Comparison of ENCODE assay signal across 13 cellular contexts in genomic region chrX:104105863-104106262, GRCh38. TPM values are rescaled to one million over a fixed set of nuclear protein-coding genes. Genes with fewer than 3 reads are reported as not detected.
"Had no signal": no experiment of that assay in that cellular context is flagged by ENCODE, and none has a peak within 500 bp of the region (broad histone marks: within the 10 kb centered on the region; RNA-seq: fewer than 3 reads in every experiment).

No MANE protein-coding gene starts in this region.

- H3K27me3 Mint-ChIP-seq: activated CD4-positive, alpha-beta memory T cell treated with anti-CD3 and anti-CD28 coated beads, Interleukin-2, amount 10 ng/mL, durations not matched to agents 7 days and 5 days; activated CD4-positive, alpha-beta T cell treated with anti-CD3 and anti-CD28 coated beads for 36 hours; stimulated activated memory B cell treated with anti-CD40 and anti-IgM and Interleukin-4, amounts not matched to agents 10 μg/mL and 1 μg/mL and 100 μg/mL, for 72 hours had no signal

- H3K27me3 ChIP-seq: esophagus squamous epithelium, uterus had no signal

- H3K27ac ChIP-seq: adrenal gland, esophagus squamous epithelium, parathyroid adenoma, tibial nerve, uterus had no signal

- H3K9me3 ChIP-seq: adrenal gland, esophagus squamous epithelium, tibial nerve, uterus had no signal

- H3K36me3 Mint-ChIP-seq: activated naive CD4-positive, alpha-beta T cell treated with anti-CD3 and anti-CD28 coated beads, Interleukin-2, amount 10 ng/mL, durations not matched to agents 7 days and 5 days; stimulated activated memory B cell treated with anti-CD40 and anti-IgM and Interleukin-4, amounts not matched to agents 10 μg/mL and 1 μg/mL and 100 μg/mL, for 72 hours had no signal

- H3K4me1 ChIP-seq: adrenal gland, esophagus squamous epithelium, parathyroid adenoma, tibial nerve, uterus had no signal

- H3K36me3 ChIP-seq: adrenal gland, esophagus squamous epithelium, tibial nerve, uterus had no signal

- H3K4me3 ChIP-seq: adrenal gland, esophagus squamous epithelium, tibial nerve, uterus had no signal

- H3K9me3 Mint-ChIP-seq: activated CD4-positive, alpha-beta memory T cell treated with anti-CD3 and anti-CD28 coated beads, Interleukin-2, amount 10 ng/mL, durations not matched to agents 7 days and 5 days; activated naive CD4-positive, alpha-beta T cell treated with anti-CD3 and anti-CD28 coated beads, Interleukin-2, amount 10 ng/mL, durations not matched to agents 7 days and 5 days; activated T-cell treated with anti-CD3 and anti-CD28 coated beads, Interleukin-2, amount 50 U/mL, for 24 hours; stimulated activated memory B cell treated with anti-CD40 and anti-IgM and Interleukin-4, amounts not matched to agents 10 μg/mL and 1 μg/mL and 100 μg/mL, for 72 hours had no signal

- H3K27ac Mint-ChIP-seq: activated CD4-positive, alpha-beta memory T cell treated with anti-CD3 and anti-CD28 coated beads, Interleukin-2, amount 10 ng/mL, durations not matched to agents 7 days and 5 days; activated CD4-positive, alpha-beta T cell treated with anti-CD3 and anti-CD28 coated beads for 36 hours; activated naive CD4-positive, alpha-beta T cell treated with anti-CD3 and anti-CD28 coated beads, Interleukin-2, amount 10 ng/mL, durations not matched to agents 7 days and 5 days; activated T-cell treated with anti-CD3 and anti-CD28 coated beads, Interleukin-2, amount 50 U/mL, for 24 hours; stimulated activated memory B cell treated with anti-CD40 and anti-IgM and Interleukin-4, amounts not matched to agents 10 μg/mL and 1 μg/mL and 100 μg/mL, for 72 hours had no signal

- DNase-seq: activated CD4-positive, alpha-beta memory T cell treated with anti-CD3 and anti-CD28 coated beads, Interleukin-2, amount 10 ng/mL, durations not matched to agents 7 days and 5 days; activated CD4-positive, alpha-beta T cell treated with anti-CD3 and anti-CD28 coated beads for 36 hours; activated naive CD4-positive, alpha-beta T cell treated with anti-CD3 and anti-CD28 coated beads, Interleukin-2, amount 10 ng/mL, durations not matched to agents 7 days and 5 days; activated T-cell treated with anti-CD3 and anti-CD28 coated beads, Interleukin-2, amount 50 U/mL, for 24 hours; adrenal gland; cortex of kidney; effector CD4-positive, alpha-beta T cell; esophagus squamous epithelium; uterus had no signal

- H3K4me3 Mint-ChIP-seq: activated CD4-positive, alpha-beta memory T cell treated with anti-CD3 and anti-CD28 coated beads, Interleukin-2, amount 10 ng/mL, durations not matched to agents 7 days and 5 days; activated CD4-positive, alpha-beta T cell treated with anti-CD3 and anti-CD28 coated beads for 36 hours; activated naive CD4-positive, alpha-beta T cell treated with anti-CD3 and anti-CD28 coated beads, Interleukin-2, amount 10 ng/mL, durations not matched to agents 7 days and 5 days; activated T-cell treated with anti-CD3 and anti-CD28 coated beads, Interleukin-2, amount 50 U/mL, for 24 hours; stimulated activated memory B cell treated with anti-CD40 and anti-IgM and Interleukin-4, amounts not matched to agents 10 μg/mL and 1 μg/mL and 100 μg/mL, for 72 hours had no signal

- ATAC-seq: activated CD4-positive, alpha-beta T cell treated with anti-CD3 and anti-CD28 coated beads for 36 hours; stimulated activated memory B cell treated with anti-CD40 and anti-IgM and Interleukin-4, amounts not matched to agents 10 μg/mL and 1 μg/mL and 100 μg/mL, for 72 hours had no signal

RNA-seq across cellular contexts. Expression of gene ZCCHC18, which starts 6.5 kb away (rescaled TPM):
- total RNA-seq: mesenteric fat pad had no signal
